ENCODE assay signal across 1 cellular context in genomic region chr19:5882421-5882968, GRCh38.
TF ChIP-seq lines count a peak whose summit lies in the region.

No MANE protein-coding gene starts in this region.

TF ChIP-seq in H1, 55 proteins besides CTCF, POLR2A, EP300 and RAD21:
- TF ChIP-seq GTF2F1 (IDR thresholded peaks at IDR 0.05; ENCODE audit: borderline replicate concordance, low read depth, low read length) (no peak), TEAD4 (IDR thresholded peaks at IDR 0.05; ENCODE audit: low read depth, low read length) (no peak)
- TF ChIP-seq, protein P1, sequence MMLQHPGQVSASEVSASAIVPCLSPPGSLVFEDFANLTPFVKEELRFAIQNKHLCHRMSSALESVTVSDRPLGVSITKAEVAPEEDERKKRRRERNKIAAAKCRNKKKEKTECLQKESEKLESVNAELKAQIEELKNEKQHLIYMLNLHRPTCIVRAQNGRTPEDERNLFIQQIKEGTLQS (IDR thresholded peaks at IDR 0.05; ENCODE audit: insufficient read depth, low read depth, low read length) = no peak
